In the genomic region with DNA sequence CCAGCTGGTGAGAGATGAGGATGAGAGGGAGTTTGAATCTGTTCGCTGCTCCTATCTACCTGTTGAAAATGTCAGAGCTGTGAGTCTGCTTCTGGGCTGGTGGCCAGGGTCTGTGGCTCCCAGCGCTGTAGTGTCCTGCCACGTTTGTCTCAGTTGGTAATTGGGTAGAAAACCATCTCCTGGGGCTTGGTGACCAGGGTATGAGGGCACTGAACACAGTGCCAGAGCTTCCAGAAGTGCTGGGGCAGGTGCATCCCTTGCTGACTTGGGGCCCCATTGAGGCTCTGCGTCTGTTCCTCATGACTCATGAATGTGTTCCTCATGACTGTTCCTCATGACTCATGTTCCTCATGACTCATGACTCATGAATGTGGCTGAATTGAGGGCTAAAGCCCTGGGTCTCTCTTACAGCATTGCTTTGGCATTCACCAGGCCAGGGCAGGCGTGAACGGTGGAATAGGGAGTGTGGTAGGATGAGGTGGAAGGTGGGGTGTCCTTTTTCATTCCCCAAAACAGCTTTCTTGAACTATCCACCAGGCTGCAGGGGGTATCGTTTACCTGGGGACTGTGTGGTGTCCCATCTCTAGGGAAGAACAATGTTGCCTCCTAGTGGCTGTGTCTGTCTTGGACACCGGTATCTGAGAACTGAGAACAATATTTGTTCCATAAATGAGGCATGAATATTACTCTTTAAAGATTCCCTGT, we compare ENCODE assay signal across 8 cellular contexts.
DNase-seq lines count a peak whose midpoint lies in the region; ATAC-seq, FAIRE-seq and TF ChIP-seq lines count a peak whose summit lies in the region.

No MANE protein-coding gene starts in this region.

- no peak for TF ChIP-seq EP300 in H1 (IDR thresholded peaks at IDR 0.05; ENCODE audit: borderline replicate concordance in 1 of 2, low read depth in 2 of 2, low read length in 2 of 2)

- H3K4me2 ChIP-seq in H1 (ENCODE audit: insufficient read depth in 1 of 2, low read depth in 2 of 2, low read length in 2 of 2), result no peak overlapping the region

- no peak overlapping the region for H4K91ac ChIP-seq in H1 (replicated peaks; ENCODE audit: insufficient read length, low read length)

- H4K8ac ChIP-seq in H1 (ENCODE audit: extremely low read depth, insufficient read depth, low read length), result no peak overlapping the region

- H3K27ac Mint-ChIP-seq in naive thymus-derived CD4-positive, alpha-beta T cell, result no peak overlapping the region
- H3K27ac Mint-ChIP-seq in CD8-positive, alpha-beta T cell, result no peak overlapping the region

- DNase-seq in Right ventricle myocardium inferior (ENCODE audit: missing footprints) (peak; percentile 58), cardiac septum (ENCODE audit: low spot score) (no peak), H54 (ENCODE audit: insufficient read length, low spot score) (peak; percentile 98), KBM-7 (peak; percentile 68), T1000 (lab: John Stamatoyannopoulos, UW) (peak; percentile 92), H1 (ENCODE audit: low read depth in 1 of 2, low spot score in 2 of 2) (peak in 1 of 2 experiments; percentile 75)
- DNase-seq in naive thymus-derived CD4-positive, alpha-beta T cell, result peak in 2 of 9 donors; percentile 9 to 47
- no peak for DNase-seq in CD8-positive, alpha-beta T cell

- H3K27ac ChIP-seq in H1 (ENCODE audit: low read depth, low read length), result peak overlapping the region; percentile 60; the same call in 1 of the 2 replicates
- H3K27ac ChIP-seq in naive thymus-derived CD4-positive, alpha-beta T cell (ENCODE audit: low read depth, low read length), result no peak overlapping the region
- H3K27ac ChIP-seq in CD8-positive, alpha-beta T cell (ENCODE audit: low read depth, low read length), result no peak overlapping the region

- H3K4me3 Mint-ChIP-seq in naive thymus-derived CD4-positive, alpha-beta T cell, result no peak overlapping the region
- no peak overlapping the region for H3K4me3 Mint-ChIP-seq in CD8-positive, alpha-beta T cell

- peak overlapping the region; percentile 68; the same call in 1 of the 2 replicates for H3K18ac ChIP-seq in H1 (ENCODE audit: extremely low read depth, low read length)

- H2BK120ac ChIP-seq in H1 (replicated peaks; ENCODE audit: low read depth, low read length), result no peak overlapping the region

- H3K36me3 ChIP-seq in H1 (ENCODE audit: control insufficient read depth in 2 of 4, insufficient read depth in 4 of 4, low read length in 3 of 4), result no peaks in the 10 kb centered on the region
- no peaks in the 10 kb centered on the region for H3K36me3 ChIP-seq in naive thymus-derived CD4-positive, alpha-beta T cell (ENCODE audit: control insufficient read depth in 2 of 3, insufficient read depth in 3 of 3, low read length in 3 of 3)
- H3K36me3 ChIP-seq in CD8-positive, alpha-beta T cell (ENCODE audit: insufficient read depth, low read length), result no peaks in the 10 kb centered on the region

- no peaks in the 10 kb centered on the region for H4K20me1 ChIP-seq in H1 (replicated peaks in 1 of 2; ENCODE audit: control insufficient read depth in 1 of 2, insufficient read depth in 2 of 2, low read length in 2 of 2)

- no peaks in the 10 kb centered on the region for H3K23me2 ChIP-seq in H1 (ENCODE audit: low read depth, low read length)

- ATAC-seq in Right ventricle myocardium inferior, result peak; percentile 46
- peak; percentile 88 for ATAC-seq in naive thymus-derived CD4-positive, alpha-beta T cell
- ATAC-seq in CD8-positive, alpha-beta T cell, result no peak

- WGBS in H1 (ENCODE audit: extremely low coverage in 1 of 2, insufficient coverage in 1 of 2, insufficient read length in 1 of 2, insufficient replicate concordance in 2 of 2, low coverage in 1 of 2, low lambda C conversion rate in 2 of 2, missing lambda C conversion rate in 1 of 2), 2 experiments, result 82% methylated on average over 8 of the region's 8 CpGs; no CpG with 5 or more reads in 1 of the 2 experiments

- no peak overlapping the region for H3K56ac ChIP-seq in H1 (replicated peaks; ENCODE audit: insufficient read length, low read depth, low read length)

- no peak overlapping the region for H3K9ac ChIP-seq in H1 (replicated peaks in 1 of 4; ENCODE audit: extremely low read depth in 1 of 4, low read depth in 3 of 4, low read length in 3 of 4)

- H2AK5ac ChIP-seq in H1 (ENCODE audit: low read depth, low read length), result peak overlapping the region; percentile 95; the same call in 1 of the 2 replicates

- FAIRE-seq in H54 (lab: Jason Lieb, UNC), result peak; percentile 87
- no peak for FAIRE-seq in H1 (lab: Jason Lieb, UNC)

- intact Hi-C loops in Right ventricle myocardium inferior (cut with DNase I) (loop anchor here (10.0 kb wide), 1 partner anchor 105 kb away; no protein-coding TSS in a partner anchor), cardiac septum (cut with DNase I) (no loop called here)
- intact Hi-C loops in naive thymus-derived CD4-positive, alpha-beta T cell (cut with micrococcal nuclease), result loop anchor here (1.0 kb wide), 1 partner anchor 533 kb away; no protein-coding TSS in a partner anchor
- intact Hi-C loops in CD8-positive, alpha-beta T cell (cut with DNase I, micrococcal nuclease), result no loop called here

- H4K5ac ChIP-seq in H1 (ENCODE audit: insufficient read length, low read depth, low read length), result peak overlapping the region; percentile 35

- no peaks in the 10 kb centered on the region for H3K79me1 ChIP-seq in H1 (ENCODE audit: low read depth, low read length)

- in situ Hi-C loops in KBM-7 (cut with MboI; ENCODE audit: low pct_unique_long_range_greater_than_20kb, low sequenced_read_pairs), result loop anchor here (25.0 kb wide), 1 partner anchor 537 kb away; a partner anchor contains a TSS

- no peaks in the 10 kb centered on the region for H3K27me3 ChIP-seq in H1 (replicated peaks in 1 of 4; ENCODE audit: control insufficient read depth in 3 of 4, extremely low read depth in 1 of 4, insufficient read depth in 3 of 4, low read length in 3 of 4)
- H3K27me3 ChIP-seq in naive thymus-derived CD4-positive, alpha-beta T cell (ENCODE audit: control insufficient read depth in 2 of 2, insufficient read depth in 2 of 2, low read length in 2 of 2), result no peaks in the 10 kb centered on the region
- no peaks in the 10 kb centered on the region for H3K27me3 ChIP-seq in CD8-positive, alpha-beta T cell (ENCODE audit: insufficient read depth, low read length)

- H3K27me3 Mint-ChIP-seq in naive thymus-derived CD4-positive, alpha-beta T cell, result peaks cover 7 to 18% (median 10%) of the 10 kb centered on the region in 5 donors
- H3K27me3 Mint-ChIP-seq in CD8-positive, alpha-beta T cell (ENCODE audit: low read depth), result peaks cover 13% of the 10 kb centered on the region

- no peak overlapping the region for H2AFZ ChIP-seq in H1 (ENCODE audit: low read length)

- H2BK12ac ChIP-seq in H1 (ENCODE audit: low read depth, low read length), result peak overlapping the region; percentile 90; the same call in 1 of the 2 replicates

- peak overlapping the region; percentile 75 for H2BK5ac ChIP-seq in H1 (ENCODE audit: low read depth, low read length)

- TF ChIP-seq CTCF in H1 (IDR thresholded peaks at IDR 0.05; ENCODE audit: control extremely low read depth in 1 of 3, insufficient read depth in 1 of 3, low read depth in 1 of 3, low read length in 3 of 3), result peak; percentile 45 to 69 (median 53)
- no peak for TF ChIP-seq CTCF in CD8-positive, alpha-beta T cell (IDR thresholded peaks at IDR 0.05)

- H3K9me3 ChIP-seq in H1 (ENCODE audit: insufficient read depth in 2 of 2, low read depth in 1 of 2, low read length in 1 of 2), result no peaks in the 10 kb centered on the region
- no peaks in the 10 kb centered on the region for H3K9me3 ChIP-seq in naive thymus-derived CD4-positive, alpha-beta T cell (ENCODE audit: control insufficient read depth in 2 of 3, low read length in 3 of 3)
- no peaks in the 10 kb centered on the region for H3K9me3 ChIP-seq in CD8-positive, alpha-beta T cell (ENCODE audit: low read length)

- H3K9me3 Mint-ChIP-seq in naive thymus-derived CD4-positive, alpha-beta T cell, result peaks cover 0 to 4% (median 0%) of the 10 kb centered on the region in 11 donors
- no peaks in the 10 kb centered on the region for H3K9me3 Mint-ChIP-seq in CD8-positive, alpha-beta T cell

- TF ChIP-seq POLR2A in H54 (IDR thresholded peaks at IDR 0.05; ENCODE audit: low read depth, low read length) (no peak), H1 (IDR thresholded peaks at IDR 0.05; ENCODE audit: control extremely low read depth in 1 of 2, low read depth in 2 of 2, low read length in 2 of 2) (no peak)

- H3K4me1 ChIP-seq in H1 (replicated peaks in 1 of 4; ENCODE audit: control insufficient read depth in 3 of 4, insufficient read depth in 4 of 4, low read length in 3 of 4), result peaks cover 0 to 16% (median 4%) of the 10 kb centered on the region in 4 experiments; a peak in 4 of 7 replicates
- H3K4me1 ChIP-seq in naive thymus-derived CD4-positive, alpha-beta T cell (ENCODE audit: control insufficient read depth in 2 of 2, insufficient read depth in 2 of 2, low read length in 2 of 2), result no peaks in the 10 kb centered on the region
- H3K4me1 ChIP-seq in CD8-positive, alpha-beta T cell (ENCODE audit: insufficient read depth, low read length), result no peaks in the 10 kb centered on the region

- H3K14ac ChIP-seq in H1 (ENCODE audit: insufficient read length), result no peak overlapping the region

- no peak overlapping the region for H3K23ac ChIP-seq in H1 (ENCODE audit: insufficient read length)

- no peaks in the 10 kb centered on the region for H3K79me2 ChIP-seq in H1 (ENCODE audit: control insufficient read depth in 1 of 2, insufficient read depth in 2 of 2, low read length in 2 of 2)

- no peak overlapping the region for H3K4me3 ChIP-seq in H1 (ENCODE audit: extremely low read depth in 1 of 4, insufficient read depth in 2 of 4, low read depth in 3 of 4, low read length in 4 of 4)
- H3K4me3 ChIP-seq in naive thymus-derived CD4-positive, alpha-beta T cell (ENCODE audit: low read length), result no peak overlapping the region
- no peak overlapping the region for H3K4me3 ChIP-seq in CD8-positive, alpha-beta T cell (ENCODE audit: low read depth, low read length)

- no peaks in the 10 kb centered on the region for H3K36me3 Mint-ChIP-seq in naive thymus-derived CD4-positive, alpha-beta T cell
- H3K36me3 Mint-ChIP-seq in CD8-positive, alpha-beta T cell, result no peaks in the 10 kb centered on the region

- H3K4me1 Mint-ChIP-seq in naive thymus-derived CD4-positive, alpha-beta T cell, result peaks cover 0 to 9% (median 0%) of the 10 kb centered on the region in 7 donors
- H3K4me1 Mint-ChIP-seq in CD8-positive, alpha-beta T cell (ENCODE audit: low read depth), result no peaks in the 10 kb centered on the region

- no peak overlapping the region; the same call in 1 of the 2 replicates for H2BK20ac ChIP-seq in H1 (ENCODE audit: low read length)

- H3K4ac ChIP-seq in H1 (replicated peaks; ENCODE audit: insufficient read length, low read depth, low read length), result no peak overlapping the region

- POLR2A ChIA-PET in H1 (lab: Charles Lee; ENCODE audit: partially characterized antibody), result interaction anchor here (0.6 to 2.0 kb wide), 4 partner anchors 11 to 190 kb away, joined by 3 to 4 read pairs (median 4); no protein-coding TSS in a partner anchor
- POLR2A ChIA-PET in naive thymus-derived CD4-positive, alpha-beta T cell (lab: Charles Lee), result no interaction called here
- POLR2A ChIA-PET in CD8-positive, alpha-beta T cell (lab: Charles Lee), result no interaction called here

- H2BK15ac ChIP-seq in H1 (ENCODE audit: low read length), result no peak overlapping the region

- TF ChIP-seq RAD21 in H1 (IDR thresholded peaks at IDR 0.05 in 1 of 2, conservative IDR thresholded peaks at IDR 0.05 in 1 of 2; ENCODE audit: low read depth in 2 of 2, low read length in 2 of 2), result peak; percentile 76 to 79

- CTCF ChIA-PET in H1 (lab: Charles Lee; ENCODE audit: partially characterized antibody), result interaction anchor here (0.6 to 3.2 kb wide), 19 partner anchors 13 to 662 kb away, joined by 3 to 17 read pairs (median 4); no protein-coding TSS in a partner anchor
- CTCF ChIA-PET in naive thymus-derived CD4-positive, alpha-beta T cell (lab: Charles Lee), result no interaction called here
- CTCF ChIA-PET in CD8-positive, alpha-beta T cell (lab: Charles Lee), result no interaction called here

Comparison
In these comparisons a context has a peak if more than half of its experiments do, and no peak if none do; other contexts are left out.
1. DNase-seq: peak in Right ventricle myocardium inferior (single experiment), H54 (single experiment), KBM-7 (single experiment) and T1000 (single experiment); none in cardiac septum (single experiment) and CD8-positive, alpha-beta T cell (0 of 7).
2. intact Hi-C loops: an anchor here in Right ventricle myocardium inferior (10.0 kb wide) and naive thymus-derived CD4-positive, alpha-beta T cell (1.0 kb wide); none called in cardiac septum and CD8-positive, alpha-beta T cell.